In the genomic region with DNA sequence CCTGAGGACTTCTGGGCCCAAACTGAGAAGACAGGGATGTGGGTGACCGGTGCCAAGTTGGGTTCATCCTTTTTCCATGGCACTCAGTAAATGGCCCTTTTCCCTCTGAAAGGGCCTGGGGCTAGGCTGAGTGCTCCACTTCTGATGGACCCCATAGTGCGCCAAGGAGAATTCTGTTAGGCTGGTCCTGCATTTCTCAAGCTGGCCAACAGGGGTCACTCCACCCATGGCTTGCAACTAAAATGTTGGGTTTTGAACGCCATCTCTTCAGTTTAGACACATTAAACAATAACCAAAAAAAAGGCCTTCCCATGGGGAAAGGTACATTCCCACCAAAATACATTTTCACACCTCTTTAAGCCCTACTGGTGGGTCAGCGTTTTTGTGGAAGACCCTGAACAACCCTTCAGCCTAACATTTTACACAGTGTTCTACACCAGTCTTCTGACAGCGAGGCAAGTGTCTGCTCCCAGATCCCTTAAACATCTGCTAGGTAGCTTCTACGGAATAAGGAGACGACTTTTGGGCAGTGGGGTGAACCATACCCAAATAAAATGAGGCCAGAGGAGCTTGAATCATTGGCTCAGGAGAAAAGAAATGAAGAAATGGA, we compare ENCODE assay signal across 1 cellular context.
TF ChIP-seq lines count a peak whose summit lies in the region.

No MANE protein-coding gene starts in this region.

TF ChIP-seq in A549, 52 proteins besides CTCF, POLR2A, EP300 and RAD21 (continued from another document):
- TF ChIP-seq, protein P1, sequence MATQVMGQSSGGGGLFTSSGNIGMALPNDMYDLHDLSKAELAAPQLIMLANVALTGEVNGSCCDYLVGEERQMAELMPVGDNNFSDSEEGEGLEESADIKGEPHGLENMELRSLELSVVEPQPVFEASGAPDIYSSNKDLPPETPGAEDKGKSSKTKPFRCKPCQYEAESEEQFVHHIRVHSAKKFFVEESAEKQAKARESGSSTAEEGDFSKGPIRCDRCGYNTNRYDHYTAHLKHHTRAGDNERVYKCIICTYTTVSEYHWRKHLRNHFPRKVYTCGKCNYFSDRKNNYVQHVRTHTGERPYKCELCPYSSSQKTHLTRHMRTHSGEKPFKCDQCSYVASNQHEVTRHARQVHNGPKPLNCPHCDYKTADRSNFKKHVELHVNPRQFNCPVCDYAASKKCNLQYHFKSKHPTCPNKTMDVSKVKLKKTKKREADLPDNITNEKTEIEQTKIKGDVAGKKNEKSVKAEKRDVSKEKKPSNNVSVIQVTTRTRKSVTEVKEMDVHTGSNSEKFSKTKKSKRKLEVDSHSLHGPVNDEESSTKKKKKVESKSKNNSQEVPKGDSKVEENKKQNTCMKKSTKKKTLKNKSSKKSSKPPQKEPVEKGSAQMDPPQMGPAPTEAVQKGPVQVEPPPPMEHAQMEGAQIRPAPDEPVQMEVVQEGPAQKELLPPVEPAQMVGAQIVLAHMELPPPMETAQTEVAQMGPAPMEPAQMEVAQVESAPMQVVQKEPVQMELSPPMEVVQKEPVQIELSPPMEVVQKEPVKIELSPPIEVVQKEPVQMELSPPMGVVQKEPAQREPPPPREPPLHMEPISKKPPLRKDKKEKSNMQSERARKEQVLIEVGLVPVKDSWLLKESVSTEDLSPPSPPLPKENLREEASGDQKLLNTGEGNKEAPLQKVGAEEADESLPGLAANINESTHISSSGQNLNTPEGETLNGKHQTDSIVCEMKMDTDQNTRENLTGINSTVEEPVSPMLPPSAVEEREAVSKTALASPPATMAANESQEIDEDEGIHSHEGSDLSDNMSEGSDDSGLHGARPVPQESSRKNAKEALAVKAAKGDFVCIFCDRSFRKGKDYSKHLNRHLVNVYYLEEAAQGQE (IDR thresholded peaks at IDR 0.05): no peak
- no peak for TF ChIP-seq ZNF302 (CRISPR knock-in tag; IDR thresholded peaks at IDR 0.05)
- TF ChIP-seq BHLHE40 (IDR thresholded peaks at IDR 0.05; ENCODE audit: low read depth, low read length): no peak
- no peak for TF ChIP-seq RARB (CRISPR knock-in tag; IDR thresholded peaks at IDR 0.05)
- TF ChIP-seq, protein P2, sequence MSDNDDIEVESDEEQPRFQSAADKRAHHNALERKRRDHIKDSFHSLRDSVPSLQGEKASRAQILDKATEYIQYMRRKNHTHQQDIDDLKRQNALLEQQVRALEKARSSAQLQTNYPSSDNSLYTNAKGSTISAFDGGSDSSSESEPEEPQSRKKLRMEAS (IDR thresholded peaks at IDR 0.05): no peak
- no peak for TF ChIP-seq KDM5A (IDR thresholded peaks at IDR 0.05)
- TF ChIP-seq CBX2 (IDR thresholded peaks at IDR 0.05; ENCODE audit: borderline replicate concordance, low read depth): no peak
- TF ChIP-seq, protein P3, sequence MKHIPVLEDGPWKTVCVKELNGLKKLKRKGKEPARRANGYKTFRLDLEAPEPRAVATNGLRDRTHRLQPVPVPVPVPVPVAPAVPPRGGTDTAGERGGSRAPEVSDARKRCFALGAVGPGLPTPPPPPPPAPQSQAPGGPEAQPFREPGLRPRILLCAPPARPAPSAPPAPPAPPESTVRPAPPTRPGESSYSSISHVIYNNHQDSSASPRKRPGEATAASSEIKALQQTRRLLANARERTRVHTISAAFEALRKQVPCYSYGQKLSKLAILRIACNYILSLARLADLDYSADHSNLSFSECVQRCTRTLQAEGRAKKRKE (CRISPR knock-in tag; IDR thresholded peaks at IDR 0.05; ENCODE audit: low read depth): no peak
- no peak for TF ChIP-seq SREBF2 (IDR thresholded peaks at IDR 0.05)
